1 cellular context compared by ENCODE assay signal in the genomic region with DNA sequence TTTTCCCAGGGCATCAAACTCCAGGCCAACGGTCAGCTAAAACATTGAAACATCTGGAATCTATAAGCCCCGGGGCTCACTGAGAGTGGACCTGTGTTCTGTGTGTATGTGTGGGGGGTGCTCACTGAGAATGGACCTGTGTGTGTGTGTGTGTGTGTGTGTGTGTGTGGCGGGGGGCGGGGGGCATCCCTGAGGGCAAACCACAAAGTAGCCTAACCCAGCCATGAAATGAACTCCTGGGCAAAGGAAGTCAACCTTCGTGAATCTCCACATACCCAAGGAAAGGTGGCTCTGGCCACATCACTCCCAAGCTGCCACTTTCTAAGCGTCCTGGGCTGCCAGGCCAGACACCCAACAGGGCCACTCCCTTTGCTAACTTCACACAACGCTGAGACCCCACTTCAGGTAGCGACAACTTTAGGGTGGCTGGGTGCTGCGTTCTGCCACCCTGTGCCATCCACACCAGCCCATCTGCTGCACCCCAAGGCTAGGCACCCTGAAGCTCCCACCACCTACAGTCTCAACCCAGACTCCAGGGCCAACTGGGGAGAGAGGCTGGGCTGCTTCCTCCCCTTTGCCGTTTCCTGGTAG.
TF ChIP-seq lines count a peak whose summit lies in the region.

No MANE protein-coding gene starts in this region.

TF ChIP-seq in A549, 52 proteins besides CTCF, POLR2A, EP300 and RAD21 (continued from another document):
- TF ChIP-seq KDM5A (IDR thresholded peaks at IDR 0.05) (no peak), MAX (IDR thresholded peaks at IDR 0.05) (no peak), CBX8 (IDR thresholded peaks at IDR 0.05) (no peak)
- TF ChIP-seq, protein P1, sequence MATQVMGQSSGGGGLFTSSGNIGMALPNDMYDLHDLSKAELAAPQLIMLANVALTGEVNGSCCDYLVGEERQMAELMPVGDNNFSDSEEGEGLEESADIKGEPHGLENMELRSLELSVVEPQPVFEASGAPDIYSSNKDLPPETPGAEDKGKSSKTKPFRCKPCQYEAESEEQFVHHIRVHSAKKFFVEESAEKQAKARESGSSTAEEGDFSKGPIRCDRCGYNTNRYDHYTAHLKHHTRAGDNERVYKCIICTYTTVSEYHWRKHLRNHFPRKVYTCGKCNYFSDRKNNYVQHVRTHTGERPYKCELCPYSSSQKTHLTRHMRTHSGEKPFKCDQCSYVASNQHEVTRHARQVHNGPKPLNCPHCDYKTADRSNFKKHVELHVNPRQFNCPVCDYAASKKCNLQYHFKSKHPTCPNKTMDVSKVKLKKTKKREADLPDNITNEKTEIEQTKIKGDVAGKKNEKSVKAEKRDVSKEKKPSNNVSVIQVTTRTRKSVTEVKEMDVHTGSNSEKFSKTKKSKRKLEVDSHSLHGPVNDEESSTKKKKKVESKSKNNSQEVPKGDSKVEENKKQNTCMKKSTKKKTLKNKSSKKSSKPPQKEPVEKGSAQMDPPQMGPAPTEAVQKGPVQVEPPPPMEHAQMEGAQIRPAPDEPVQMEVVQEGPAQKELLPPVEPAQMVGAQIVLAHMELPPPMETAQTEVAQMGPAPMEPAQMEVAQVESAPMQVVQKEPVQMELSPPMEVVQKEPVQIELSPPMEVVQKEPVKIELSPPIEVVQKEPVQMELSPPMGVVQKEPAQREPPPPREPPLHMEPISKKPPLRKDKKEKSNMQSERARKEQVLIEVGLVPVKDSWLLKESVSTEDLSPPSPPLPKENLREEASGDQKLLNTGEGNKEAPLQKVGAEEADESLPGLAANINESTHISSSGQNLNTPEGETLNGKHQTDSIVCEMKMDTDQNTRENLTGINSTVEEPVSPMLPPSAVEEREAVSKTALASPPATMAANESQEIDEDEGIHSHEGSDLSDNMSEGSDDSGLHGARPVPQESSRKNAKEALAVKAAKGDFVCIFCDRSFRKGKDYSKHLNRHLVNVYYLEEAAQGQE (IDR thresholded peaks at IDR 0.05) = no peak
TF ChIP-seq in A549: peak in this region for 3.
